7 cellular contexts compared by ENCODE assay signal in genomic region chr4:145098675-145099037, GRCh38. TPM values are rescaled to one million over a fixed set of nuclear protein-coding genes. Genes with fewer than 3 reads are reported as not detected.
DNase-seq lines count a peak whose midpoint lies in the region; FAIRE-seq and TF ChIP-seq lines count a peak whose summit lies in the region.

No MANE protein-coding gene starts in this region.

- FAIRE-seq in GM12891 (lab: Jason Lieb, UNC) = no peak

- DNase-seq in GM12891 (ENCODE audit: insufficient read length, low spot score) (peak; percentile 8), HCEC 1CT (peak; percentile 48), MG63 (peak; percentile 37), epithelial cell of prostate (ENCODE audit: low read depth, low spot score) (peak; percentile 14), myocyte (ENCODE audit: low read depth) (peak; percentile 75), stromal cell of bone marrow (ENCODE audit: low read depth) (peak; percentile 30)
- peak; percentile 19 for DNase-seq in activated CD4-positive, alpha-beta T cell treated with anti-CD3 and anti-CD28 coated beads, Interleukin-2, amount 50 U/mL, for 1 hour

- TF ChIP-seq POLR2A in GM12891 (IDR thresholded peaks at IDR 0.05; ENCODE audit: low read depth, low read length) = no peak

- H3K27me3 ChIP-seq in MG63 = no peaks in the 10 kb centered on the region

- peak overlapping the region; percentile 91 for H3K4me3 ChIP-seq in MG63

- H3K9me3 ChIP-seq in MG63 = no peaks in the 10 kb centered on the region

- peak overlapping the region; percentile 91 for H3K27ac ChIP-seq in epithelial cell of prostate

- peaks cover 35% of the 10 kb centered on the region for H3K36me3 ChIP-seq in MG63

TF ChIP-seq in GM12891, 5 proteins besides CTCF, POLR2A, EP300 and RAD21:
- TF ChIP-seq SPI1 (IDR thresholded peaks at IDR 0.05; ENCODE audit: low read depth, low read length) = no peak
- TF ChIP-seq TAF1 (IDR thresholded peaks at IDR 0.05; ENCODE audit: low read depth, low read length) = no peak
- no peak for TF ChIP-seq POLR2AphosphoS5 (IDR thresholded peaks at IDR 0.05; ENCODE audit: low read depth, low read length)
- no peak for TF ChIP-seq POU2F2 (IDR thresholded peaks at IDR 0.05; ENCODE audit: low read depth, low read length)
- TF ChIP-seq PAX5 (IDR thresholded peaks at IDR 0.05; ENCODE audit: insufficient read depth, low read length, severe bottlenecking) = no peak

RNA-seq across cellular contexts. Expression of gene ABCE1, which starts 0.5 kb away (rescaled TPM):
- polyA plus RNA-seq in GM12891 (2012; ENCODE audit: low read depth, missing spikeins) = 50.2 TPM
- 84.7 and 137 TPM in 2 replicates for total RNA-seq in MG63 (2014; rRNA removed; shearing (Covaris generic); ENCODE audit: low replicate concordance)
- 140 and 171 TPM in 2 replicates for total RNA-seq in myocyte
- polyA plus RNA-seq in myocyte (2012) = 33.3 TPM

RNA-seq across cellular contexts. Expression of gene ANAPC10, which starts 0.7 kb away (rescaled TPM):
- 21.1 TPM for polyA plus RNA-seq in GM12891 (2012; ENCODE audit: low read depth, missing spikeins)
- total RNA-seq in MG63 (2014; rRNA removed; shearing (Covaris generic); ENCODE audit: low replicate concordance) = 44.1 and 86.7 TPM in 2 replicates
- 20.3 and 26.6 TPM in 2 replicates for total RNA-seq in myocyte
- polyA plus RNA-seq in myocyte (2012) = 13.4 TPM

Comparison
In these comparisons a context has a peak if more than half of its experiments do, and no peak if none do; other contexts are left out.
1. Peak in every context shown above with its lines: DNase-seq, H3K4me3 ChIP-seq and H3K27ac ChIP-seq.
2. DNase-seq: peak in every context shown above with its lines; median percentile 75 in myocyte; 48 in HCEC 1CT; 37 in MG63; 30 in stromal cell of bone marrow; 19 in activated CD4-positive, alpha-beta T cell treated with anti-CD3 and anti-CD28 coated beads, Interleukin-2, amount 50 U/mL, for 1 hour; 14 in epithelial cell of prostate; 8 in GM12891.